Comparison of ENCODE assay signal across 16 cellular contexts in genomic region chr11:113876798-113877672, GRCh38. TPM values are rescaled to one million over a fixed set of nuclear protein-coding genes. Genes with fewer than 3 reads are reported as not detected.
DNase-seq lines count a peak whose midpoint lies in the region; ATAC-seq, FAIRE-seq and TF ChIP-seq lines count a peak whose summit lies in the region.
"Had no signal": no experiment of that assay in that cellular context is flagged by ENCODE, and none has a peak within 500 bp of the region (broad histone marks: within the 10 kb centered on the region; RNA-seq: fewer than 3 reads in every experiment).

No MANE protein-coding gene starts in this region.

- H3K36me3 Mint-ChIP-seq in activated T-cell treated with anti-CD3 and anti-CD28 coated beads, Interleukin-2, amount 50 U/mL, for 4 hours (ENCODE audit: insufficient read depth): no peaks in the 10 kb centered on the region
- H3K36me3 Mint-ChIP-seq in astrocyte (ENCODE audit: low read depth, unreplicated experiment): no peaks in the 10 kb centered on the region
- peaks cover 6% of the 10 kb centered on the region for H3K36me3 Mint-ChIP-seq in progenitor cell of endocrine pancreas (ENCODE audit: insufficient read depth)

- no peak for ATAC-seq in activated T-cell treated with anti-CD3 and anti-CD28 coated beads, Interleukin-2, amount 50 U/mL, for 4 hours
- ATAC-seq: pancreas had no signal

- peaks cover 34% of the 10 kb centered on the region for H3K4me1 Mint-ChIP-seq in activated T-cell treated with anti-CD3 and anti-CD28 coated beads, Interleukin-2, amount 50 U/mL, for 4 hours (ENCODE audit: low read depth)
- peaks cover 39% of the 10 kb centered on the region for H3K4me1 Mint-ChIP-seq in astrocyte (ENCODE audit: low read depth, unreplicated experiment)
- H3K4me1 Mint-ChIP-seq in progenitor cell of endocrine pancreas (ENCODE audit: low read depth): peaks cover 20% of the 10 kb centered on the region

- H3K27me3 ChIP-seq in NT2/D1 (ENCODE audit: insufficient read depth, insufficient read length) (no peaks in the 10 kb centered on the region), astrocyte (ENCODE audit: insufficient read depth, low read length) (no peaks in the 10 kb centered on the region)
- H3K27me3 ChIP-seq: pancreas had no signal

- H2AFZ ChIP-seq in astrocyte (ENCODE audit: low read depth, low read length): no peak overlapping the region

- H3K4me1 ChIP-seq in NT2/D1 (ENCODE audit: insufficient read depth, insufficient read length) (no peaks in the 10 kb centered on the region), astrocyte (ENCODE audit: insufficient read depth, low read length) (peaks cover 7% of the 10 kb centered on the region)

- no peak for FAIRE-seq in astrocyte (lab: Jason Lieb, UNC)
- FAIRE-seq: H54, pancreas had no signal

- H3K4me3 ChIP-seq in NT2/D1 (ENCODE audit: insufficient read length, low read depth) (no peak overlapping the region), astrocyte (ENCODE audit: insufficient read depth, low read depth, low read length) (no peak overlapping the region)

- H3K4me3 Mint-ChIP-seq in activated T-cell treated with anti-CD3 and anti-CD28 coated beads, Interleukin-2, amount 50 U/mL, for 4 hours: peak overlapping the region; percentile 93
- peak overlapping the region; percentile 94 for H3K4me3 Mint-ChIP-seq in astrocyte (ENCODE audit: unreplicated experiment)
- H3K4me3 Mint-ChIP-seq in progenitor cell of endocrine pancreas (ENCODE audit: low read depth): peak overlapping the region; percentile 81

- no peaks in the 10 kb centered on the region for H3K9me3 Mint-ChIP-seq in activated T-cell treated with anti-CD3 and anti-CD28 coated beads, Interleukin-2, amount 50 U/mL, for 4 hours
- H3K9me3 Mint-ChIP-seq in astrocyte (ENCODE audit: unreplicated experiment) (no peaks in the 10 kb centered on the region), progenitor cell of endocrine pancreas (ENCODE audit: low read depth) (no peaks in the 10 kb centered on the region)

- H3K9me3 ChIP-seq in NT2/D1 (ENCODE audit: insufficient read depth, low read length) (no peaks in the 10 kb centered on the region), astrocyte (ENCODE audit: insufficient read depth, low read depth, low read length) (no peaks in the 10 kb centered on the region)
- H3K9me3 ChIP-seq: pancreas had no signal

- H3K9ac ChIP-seq in NT2/D1 (ENCODE audit: insufficient read length, low read depth): peak overlapping the region; percentile 66
- H3K9ac ChIP-seq in astrocyte (ENCODE audit: low read length): no peak overlapping the region

- peak overlapping the region; percentile 100 for H3K27ac Mint-ChIP-seq in astrocyte (ENCODE audit: unreplicated experiment)
- peak overlapping the region; percentile 18 for H3K27ac Mint-ChIP-seq in progenitor cell of endocrine pancreas

- peaks cover 4% of the 10 kb centered on the region for H3K36me3 ChIP-seq in NT2/D1 (ENCODE audit: insufficient read depth, insufficient read length, low read length)
- H3K36me3 ChIP-seq in astrocyte (ENCODE audit: insufficient read depth, low read length): no peaks in the 10 kb centered on the region
- H3K36me3 ChIP-seq: pancreas had no signal

- H3K27me3 Mint-ChIP-seq in activated T-cell treated with anti-CD3 and anti-CD28 coated beads, Interleukin-2, amount 50 U/mL, for 4 hours (ENCODE audit: low read depth): no peaks in the 10 kb centered on the region
- H3K27me3 Mint-ChIP-seq in astrocyte (ENCODE audit: low read depth, unreplicated experiment): no peaks in the 10 kb centered on the region
- H3K27me3 Mint-ChIP-seq in progenitor cell of endocrine pancreas: no peaks in the 10 kb centered on the region

- no peak for DNase-seq in activated T-cell treated with anti-CD3 and anti-CD28 coated beads, Interleukin-2, amount 50 U/mL, for 4 hours
- DNase-seq in activated T-cell treated with anti-CD3 and anti-CD28 coated beads for 4 hours (no peak), NT2/D1 (ENCODE audit: low read depth, low spot score) (no peak), astrocyte (ENCODE audit: low read depth) (no peak), progenitor cell of endocrine pancreas (ENCODE audit: low spot score, unreplicated experiment) (no peak), DMS 273 (lab: John Stamatoyannopoulos, UW; ENCODE audit: unreplicated experiment) (no peak), DMS114 treated with DMSO at 0.1 percent for 48 hours (lab: John Stamatoyannopoulos, UW; ENCODE audit: unreplicated experiment) (no peak), midbrain (lab: John Stamatoyannopoulos, UW) (no peak)
- DNase-seq: kidney glomerular epithelial cell; stimulated activated CD4-positive, alpha-beta T cell treated with anti-CD3 and anti-CD28 coated beads, Interleukin-2, amount 100 ng/mL, for 48 hours had no signal

- H3K4me2 ChIP-seq in astrocyte (ENCODE audit: low read length): no peak overlapping the region

- no peak for TF ChIP-seq CTCF in astrocyte (IDR thresholded peaks at IDR 0.05; ENCODE audit: insufficient read depth, low read depth, low read length)
- no peak for TF ChIP-seq CTCF in progenitor cell of endocrine pancreas (IDR thresholded peaks at IDR 0.05; ENCODE audit: unreplicated experiment)

- H4K20me1 ChIP-seq in astrocyte (ENCODE audit: insufficient read depth, low read length): peaks cover 4% of the 10 kb centered on the region

- no peak overlapping the region for H3K27ac ChIP-seq in astrocyte (ENCODE audit: low read depth, low read length)

- no peaks in the 10 kb centered on the region for H3K79me2 ChIP-seq in astrocyte (ENCODE audit: insufficient read depth, low read length)

RNA-seq across cellular contexts. Expression of gene USP28, which starts 1.7 kb away (rescaled TPM):
- 1 to 10 TPM; 3.7 to 4.8 (median 4.4) TPM for total RNA-seq in activated T-cell treated with anti-CD3 and anti-CD28 coated beads, Interleukin-2, amount 50 U/mL, for 4 hours
- total RNA-seq in astrocyte (35.0 and 39.3 TPM in 2 replicates), progenitor cell of endocrine pancreas (54.8 and 56.4 TPM in 2 replicates)

RNA-seq across cellular contexts. Expression of gene HTR3B, which starts 27.6 kb away (rescaled TPM):
- total RNA-seq in activated T-cell treated with anti-CD3 and anti-CD28 coated beads, Interleukin-2, amount 50 U/mL, for 4 hours: not detected
- total RNA-seq in astrocyte: not detected in 2 replicates
- not detected in 2 replicates for total RNA-seq in progenitor cell of endocrine pancreas
- total RNA-seq: activated CD8-positive, alpha-beta memory T cell treated with anti-CD3 and anti-CD28 coated beads for 36 hours; M059J; NCI-H460; pancreas; subcutaneous adipose tissue had no signal
